In the genomic region with DNA sequence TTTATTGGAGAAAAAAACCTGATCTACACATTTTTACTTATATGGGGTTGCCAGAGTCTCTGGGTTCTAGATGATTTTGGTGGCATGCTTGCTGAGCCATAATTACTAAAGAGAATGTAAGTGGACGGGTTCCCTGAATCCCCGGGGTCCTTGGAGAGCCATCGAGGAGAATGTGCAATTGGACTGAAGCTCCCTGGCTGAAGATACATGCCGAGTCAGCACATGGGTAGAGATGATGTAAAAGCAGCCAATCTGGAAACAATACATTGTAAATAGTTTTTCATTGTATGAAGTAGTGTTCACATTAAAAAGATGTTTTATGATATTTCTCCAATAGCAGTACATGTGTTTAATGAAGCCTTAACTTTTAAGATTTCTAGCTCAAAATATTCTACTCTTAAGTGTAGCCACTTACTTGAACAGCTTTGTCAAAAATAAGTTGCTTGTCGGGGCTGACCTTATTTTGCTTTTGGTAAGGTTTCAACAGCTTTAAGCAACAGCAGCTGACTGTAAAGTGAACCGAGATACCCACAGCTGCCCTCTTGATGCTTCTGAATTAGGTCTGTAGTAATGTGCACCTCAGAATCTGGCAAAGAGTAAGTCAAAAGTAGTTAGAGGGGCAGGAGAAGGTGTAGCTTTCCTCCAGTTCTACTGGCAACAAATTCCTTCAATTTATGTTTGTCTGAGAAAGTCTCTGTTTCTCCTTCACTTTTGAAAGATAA, we compare ENCODE assay signal across 1 cellular context.
TF ChIP-seq lines count a peak whose summit lies in the region.

No MANE protein-coding gene starts in this region.

TF ChIP-seq in GM23338, 12 proteins besides CTCF, POLR2A, EP300 and RAD21 (continued from another document):
- no peak for TF ChIP-seq ZNF114 (CRISPR knock-in tag; IDR thresholded peaks at IDR 0.05)
